14 cellular contexts compared by ENCODE assay signal in genomic region chr7:46557295-46557711, GRCh38.
A peak's percentile ranks its signal among the peaks of the same experiment; 100 is the strongest.
DNase-seq lines count a peak whose midpoint lies in the region.
"Had no signal": no experiment of that assay in that cellular context is flagged by ENCODE, and none has a peak within 500 bp of the region (broad histone marks: within the 10 kb centered on the region; RNA-seq: fewer than 3 reads in every experiment).

No MANE protein-coding gene starts in this region.

- no peaks in the 10 kb centered on the region for H3K36me3 Mint-ChIP-seq in immature natural killer cell
- H3K36me3 Mint-ChIP-seq: activated naive CD4-positive, alpha-beta T cell treated with anti-CD3 and anti-CD28 coated beads, Interleukin-2, amount 50 U/mL, for 24 hours; CD14-positive monocyte had no signal

- no peak overlapping the region for H3K27ac Mint-ChIP-seq in immature natural killer cell
- H3K27ac Mint-ChIP-seq: activated naive CD4-positive, alpha-beta T cell treated with anti-CD3 and anti-CD28 coated beads, Interleukin-2, amount 50 U/mL, for 24 hours had no signal

- peak overlapping the region; percentile 90 for H3K27ac ChIP-seq in rectal smooth muscle tissue (ENCODE audit: low read depth, low read length)
- H3K27ac ChIP-seq in SJCRH30 = no peak overlapping the region
- H3K27ac ChIP-seq: neutrophil, RWPE1 had no signal

- peaks cover 0 to 2% (median 0%) of the 10 kb centered on the region in 3 donors for H3K27me3 Mint-ChIP-seq in immature natural killer cell (ENCODE audit: low read depth in 3 of 3)
- H3K27me3 Mint-ChIP-seq: activated naive CD4-positive, alpha-beta T cell treated with anti-CD3 and anti-CD28 coated beads, Interleukin-2, amount 50 U/mL, for 24 hours had no signal

- in situ Hi-C loops in Caki2 (cut with HindIII; ENCODE audit: low pct_unique_long_range_greater_than_20kb, low sequenced_read_pairs) = no loop called here

- no peaks in the 10 kb centered on the region for H3K9me3 ChIP-seq in SJCRH30 (replicated peaks)
- H3K9me3 ChIP-seq: neutrophil had no signal

- H3K4me1 ChIP-seq in rectal smooth muscle tissue (ENCODE audit: control insufficient read depth, insufficient read depth, low read length) (peaks cover 24% of the 10 kb centered on the region), SJCRH30 (no peaks in the 10 kb centered on the region)

- no peak overlapping the region for H3K9ac ChIP-seq in rectal smooth muscle tissue (ENCODE audit: low read length)

- peaks cover 0 to 39% (median 6%) of the 10 kb centered on the region in 6 donors for H3K9me3 Mint-ChIP-seq in immature natural killer cell

- peak overlapping the region; percentile 9 for H3K4me3 ChIP-seq in rectal smooth muscle tissue (ENCODE audit: low read length)
- no peak overlapping the region for H3K4me3 ChIP-seq in SJCRH30

- H3K27me3 ChIP-seq in rectal smooth muscle tissue (ENCODE audit: control insufficient read depth, insufficient read depth, low read length) = no peaks in the 10 kb centered on the region
- no peaks in the 10 kb centered on the region; the same call in 1 of the 2 replicates for H3K27me3 ChIP-seq in SJCRH30
- H3K27me3 ChIP-seq: neutrophil had no signal

- no peaks in the 10 kb centered on the region for H3K36me3 ChIP-seq in rectal smooth muscle tissue (ENCODE audit: control insufficient read depth, insufficient read depth, low read length)
- no peaks in the 10 kb centered on the region for H3K36me3 ChIP-seq in SJCRH30
- H3K36me3 ChIP-seq: neutrophil had no signal

- no peak overlapping the region for H3K4me3 Mint-ChIP-seq in immature natural killer cell
- H3K4me3 Mint-ChIP-seq: activated naive CD4-positive, alpha-beta T cell treated with anti-CD3 and anti-CD28 coated beads, Interleukin-2, amount 50 U/mL, for 24 hours; CD14-positive monocyte had no signal

- H3K4me1 Mint-ChIP-seq in immature natural killer cell = no peaks in the 10 kb centered on the region
- H3K4me1 Mint-ChIP-seq: activated naive CD4-positive, alpha-beta T cell treated with anti-CD3 and anti-CD28 coated beads, Interleukin-2, amount 50 U/mL, for 24 hours; CD14-positive monocyte had no signal

- peak; percentile 96 for DNase-seq in Caki2 (ENCODE audit: low read depth)
- peak; percentile 89 for DNase-seq in NCI-H460 (ENCODE audit: extremely low read depth, low read depth)
- DNase-seq in glomerular visceral epithelial cell (ENCODE audit: extremely low spot score) = peak; percentile 88
- no peak for DNase-seq in cerebellum (ENCODE audit: low spot score)
- no peak for DNase-seq in NCI-H1694 (lab: John Stamatoyannopoulos, UW)
- DNase-seq in immature natural killer cell = no peak
- DNase-seq in SJCRH30 = no peak
- DNase-seq: islet precursor cell, NCI-H510A had no signal

Comparison
In these comparisons a context has a peak if more than half of its experiments do, and no peak if none do; other contexts are left out.
1. DNase-seq: peak in Caki2 (single experiment), NCI-H460 (single experiment) and glomerular visceral epithelial cell (single experiment); none in cerebellum (single experiment), NCI-H1694 (single experiment), immature natural killer cell (0 of 3) and SJCRH30 (0 of 2).